19 cellular contexts compared by ENCODE assay signal in the genomic region with DNA sequence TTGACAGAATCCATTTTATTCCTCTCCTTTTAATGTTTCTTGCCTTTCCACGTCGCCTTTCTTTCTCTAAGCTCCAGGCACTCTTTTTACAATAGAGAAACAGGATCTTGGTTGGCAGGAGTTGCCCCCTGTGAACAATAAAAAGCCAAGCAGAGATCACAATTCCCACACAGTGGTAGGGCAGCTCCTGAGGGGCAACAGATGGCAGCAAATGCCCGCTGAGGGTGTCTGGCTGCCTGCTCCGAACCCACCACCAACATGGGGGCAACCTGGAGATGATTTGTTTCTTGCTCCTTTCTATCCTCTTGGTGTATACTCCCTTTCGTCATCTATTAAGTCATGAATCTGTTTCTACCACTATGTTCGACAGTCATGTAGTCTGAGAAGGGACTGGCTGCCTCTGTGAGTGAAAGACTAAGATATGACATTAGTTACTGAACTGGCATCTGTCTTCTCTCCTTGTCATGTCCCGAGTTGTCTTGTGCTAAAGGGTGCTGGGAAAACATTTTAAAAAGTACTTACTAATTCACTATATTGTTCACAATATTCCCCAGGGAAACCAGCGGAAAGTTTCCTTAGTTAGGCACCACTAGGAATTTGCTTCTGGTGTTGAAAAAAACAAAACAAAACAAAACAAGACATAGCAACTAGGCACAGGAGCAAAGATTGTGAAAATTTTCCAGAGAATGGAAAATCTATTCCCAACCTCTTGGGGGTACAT.
DNase-seq lines count a peak whose midpoint lies in the region; ATAC-seq and TF ChIP-seq lines count a peak whose summit lies in the region.
"Had no signal": no experiment of that assay in that cellular context is flagged by ENCODE, and none has a peak within 500 bp of the region (broad histone marks: within the 10 kb centered on the region; RNA-seq: fewer than 3 reads in every experiment).

No MANE protein-coding gene starts in this region.

- H3K27me3 ChIP-seq in adipocyte (replicated peaks; ENCODE audit: control insufficient read depth, insufficient read depth, low read length) (no peaks in the 10 kb centered on the region), gastroesophageal sphincter (no peaks in the 10 kb centered on the region)
- H3K27me3 ChIP-seq: breast epithelium, transverse colon had no signal

- 43 to 73% methylated on average over 2 to 8 of the region's 8 CpGs for WGBS in gastroesophageal sphincter (ENCODE audit: low coverage in 1 of 2), 2 donors

- no peak for TF ChIP-seq EP300 in gastroesophageal sphincter (IDR thresholded peaks at IDR 0.05)

- DNase-seq in adipocyte (ENCODE audit: low read depth) (no peak), midbrain (lab: John Stamatoyannopoulos, UW) (peak; percentile 41), substantia nigra (lab: John Stamatoyannopoulos, UW) (peak in 5 of 49 donors; percentile 5 to 45 (median 12))
- no peak for DNase-seq in stimulated activated CD4-positive, alpha-beta T cell treated with anti-CD3 and anti-CD28 coated beads, Interleukin-2, amount 100 ng/mL, for 24 hours
- DNase-seq: CD4-positive, alpha-beta memory T cell; DMS153; GF-D8; KBM-7; NCI-H1930; NCI-H446; NK-92 treated with Interleukin-12 subunit alpha and Interleukin-12 subunit beta, amount 100 ng/mL, for 24 hours; occipital lobe; SK-N-SH; transverse colon had no signal

- H3K4me3 ChIP-seq in adipocyte (ENCODE audit: low read length): peak overlapping the region; percentile 43
- no peak overlapping the region for H3K4me3 ChIP-seq in gastroesophageal sphincter
- H3K4me3 ChIP-seq: breast epithelium, transverse colon had no signal

- no peak for TF ChIP-seq CTCF in gastroesophageal sphincter (IDR thresholded peaks at IDR 0.05)

- ATAC-seq in gastroesophageal sphincter (peak; percentile 25), HG02884 (IDR thresholded peaks at IDR 0.05; ENCODE audit: unreplicated experiment) (no peak), GM18861 (IDR thresholded peaks at IDR 0.05; ENCODE audit: unreplicated experiment) (no peak)
- ATAC-seq: stimulated activated effector memory CD8-positive, alpha-beta T cell treated with anti-CD3 and anti-CD28 coated beads, Interleukin-12 subunit alpha, Interleukin-12 subunit beta, amount 100 ng/mL, for 72 hours had no signal

- H3K9me3 ChIP-seq in adipocyte (ENCODE audit: control insufficient read depth, low read length): no peaks in the 10 kb centered on the region
- H3K9me3 ChIP-seq in gastroesophageal sphincter: no peaks in the 10 kb centered on the region
- H3K9me3 ChIP-seq: breast epithelium, SK-N-SH, transverse colon had no signal

- H3K4me1 ChIP-seq in adipocyte (ENCODE audit: control insufficient read depth, insufficient read depth, low read length) (peaks cover 43% of the 10 kb centered on the region), gastroesophageal sphincter (peaks cover 3 to 46% (median 17%) of the 10 kb centered on the region in 3 donors)
- H3K4me1 ChIP-seq: breast epithelium had no signal

- H3K27ac ChIP-seq in gastroesophageal sphincter (peak overlapping the region; percentile 29 to 52 (median 32)), substantia nigra (ENCODE audit: low read depth, low read length, poor library complexity, severe bottlenecking) (peak overlapping the region; percentile 0)
- H3K27ac ChIP-seq: transverse colon had no signal

- TF ChIP-seq POLR2A in gastroesophageal sphincter (IDR thresholded peaks at IDR 0.05): no peak

- no peak overlapping the region for H3K9ac ChIP-seq in adipocyte (ENCODE audit: low read length)
- H3K9ac ChIP-seq: SK-N-SH had no signal

- H3K36me3 ChIP-seq in adipocyte (ENCODE audit: control insufficient read depth, insufficient read depth, low read length, severe bottlenecking) (no peaks in the 10 kb centered on the region), gastroesophageal sphincter (no peaks in the 10 kb centered on the region)
- H3K36me3 ChIP-seq: breast epithelium, transverse colon had no signal
